15 cellular contexts compared by ENCODE assay signal in genomic region chr5:59525957-59526356, GRCh38.
DNase-seq lines count a peak whose midpoint lies in the region; ATAC-seq, FAIRE-seq and TF ChIP-seq lines count a peak whose summit lies in the region.
"Had no signal": no experiment of that assay in that cellular context is flagged by ENCODE, and none has a peak within 500 bp of the region (broad histone marks: within the 10 kb centered on the region; RNA-seq: fewer than 3 reads in every experiment).

No MANE protein-coding gene starts in this region.

- no peaks in the 10 kb centered on the region for H3K27me3 Mint-ChIP-seq in natural killer cell treated with Interleukin-12 subunit alpha and Interleukin-12 subunit beta and Interleukin-15 and Interleukin-18, amount 100 ng/mL, for 72 hours
- H3K27me3 Mint-ChIP-seq: CD4-positive, CD25-positive, alpha-beta regulatory T cell had no signal

- no TSS peak for BruUV-seq in PC-3 (replicated peaks; lab: Mats Ljungman, UMichigan)
- no TSS peak for BruUV-seq in endothelial cell of umbilical vein (replicated peaks; lab: Mats Ljungman, UMichigan)

- POLR2A ChIA-PET in PC-3 (lab: Charles Lee; ENCODE audit: unreplicated experiment): interaction anchor here (0.6 kb wide), 1 partner anchor 89 kb away, joined by 3 read pairs; no protein-coding TSS in a partner anchor
- POLR2A ChIA-PET in endothelial cell of umbilical vein (lab: Charles Lee): interaction anchor here (0.6 kb wide), 1 partner anchor 145 kb away, joined by 3 read pairs; no protein-coding TSS in a partner anchor

- H2AFZ ChIP-seq in PC-3 (ENCODE audit: low read length) (no peak overlapping the region), endothelial cell of umbilical vein (ENCODE audit: low read depth, low read length) (no peak overlapping the region)

- H3K79me2 ChIP-seq in PC-3 (ENCODE audit: low read length) (no peaks in the 10 kb centered on the region), endothelial cell of umbilical vein (ENCODE audit: control insufficient read depth, insufficient read depth, low read length) (no peaks in the 10 kb centered on the region)

- H3K27ac Mint-ChIP-seq in natural killer cell treated with Interleukin-12 subunit alpha and Interleukin-12 subunit beta and Interleukin-15 and Interleukin-18, amount 100 ng/mL, for 72 hours: peak overlapping the region; percentile 27 to 79
- H3K27ac Mint-ChIP-seq: CD4-positive, CD25-positive, alpha-beta regulatory T cell; WTC11 had no signal

- no peaks in the 10 kb centered on the region for H3K9me2 ChIP-seq in PC-3 (replicated peaks; ENCODE audit: low read length)

- CTCF ChIA-PET in PC-3 (lab: Charles Lee): interaction anchor here (0.5 to 1.1 kb wide), 4 partner anchors 20 to 1184 kb away, joined by 3 to 9 read pairs (median 4); no protein-coding TSS in a partner anchor
- CTCF ChIA-PET in endothelial cell of umbilical vein (lab: Charles Lee): interaction anchor here (0.6 to 3.4 kb wide), 13 partner anchors 8 to 275 kb away, joined by 3 to 13 read pairs (median 4); no protein-coding TSS in a partner anchor

- H3K4me3 Mint-ChIP-seq in natural killer cell treated with Interleukin-12 subunit alpha and Interleukin-12 subunit beta and Interleukin-15 and Interleukin-18, amount 100 ng/mL, for 72 hours: peak overlapping the region; percentile 52
- H3K4me3 Mint-ChIP-seq: CD4-positive, CD25-positive, alpha-beta regulatory T cell; WTC11 had no signal

- no peak overlapping the region for H3K4me2 ChIP-seq in PC-3 (ENCODE audit: low read length)
- peak overlapping the region; percentile 5 for H3K4me2 ChIP-seq in endothelial cell of umbilical vein (ENCODE audit: insufficient read depth, low read length)

- no peaks in the 10 kb centered on the region for H3F3A ChIP-seq in PC-3 (ENCODE audit: low read length, unreplicated experiment)

- dilution Hi-C loops in endothelial cell of umbilical vein (cut with MboI; ENCODE audit: extremely low pct_ligation_motif_present, low sequenced_read_pairs): no loop called here

- H3K36me3 Mint-ChIP-seq in natural killer cell treated with Interleukin-12 subunit alpha and Interleukin-12 subunit beta and Interleukin-15 and Interleukin-18, amount 100 ng/mL, for 72 hours: peaks cover 13% of the 10 kb centered on the region
- H3K36me3 Mint-ChIP-seq: CD4-positive, CD25-positive, alpha-beta regulatory T cell had no signal

- TF ChIP-seq CTCF in PC-3 (conservative IDR thresholded peaks at IDR 0.05; ENCODE audit: low read depth, low read length) (peak; percentile 18; the same call in 1 of the 2 replicates), endothelial cell of umbilical vein (IDR thresholded peaks at IDR 0.05; ENCODE audit: extremely low read depth in 1 of 2, insufficient read depth in 1 of 2, low read depth in 1 of 2, low read length in 2 of 2) (peak in 1 of 2 donors; percentile 7)

- TF ChIP-seq POLR2A in endothelial cell of umbilical vein (IDR thresholded peaks at IDR 0.05; ENCODE audit: low read depth, low read length): no peak

- peak; percentile 83 for FAIRE-seq in endothelial cell of umbilical vein (lab: Jason Lieb, UNC)

- intact Hi-C loops in PC-3 (cut with micrococcal nuclease): no loop called here
- intact Hi-C loops in endothelial cell of umbilical vein (cut with micrococcal nuclease): loop anchor here (1.0 to 5.0 kb wide), 4 partner anchors 8 to 136 kb away; no protein-coding TSS in a partner anchor

- peak; percentile 23 for DNase-seq in Daoy (ENCODE audit: low read depth)
- DNase-seq in PC-3: peak; percentile 49
- peak; percentile 63 for DNase-seq in endothelial cell of umbilical vein (ENCODE audit: low read depth, low spot score)
- DNase-seq in natural killer cell treated with Interleukin-12 subunit alpha and Interleukin-12 subunit beta and Interleukin-15 and Interleukin-18, amount 100 ng/mL, for 72 hours (ENCODE audit: low spot score): no peak
- no peak for DNase-seq in cerebellar cortex (ENCODE audit: low spot score)
- no peak for DNase-seq in amniotic stem cell (lab: John Stamatoyannopoulos, UW)
- DNase-seq: activated T-cell treated with anti-CD3 and anti-CD28 coated beads for 4 hours; aorta; CD4-positive, CD25-positive, alpha-beta regulatory T cell; Karpas-422; NCI-H187 treated with DMSO at 0.1 percent for 48 hours had no signal

- H3K4me1 ChIP-seq in PC-3 (ENCODE audit: insufficient read depth, low read length) (peaks cover 24% of the 10 kb centered on the region; the same call in 1 of the 2 replicates), endothelial cell of umbilical vein (ENCODE audit: control insufficient read depth, extremely low read depth, insufficient read depth, low read length) (peaks cover 33% of the 10 kb centered on the region)
- H3K4me1 ChIP-seq: prostate gland had no signal

- H3K27ac ChIP-seq in PC-3 (ENCODE audit: low read length) (no peak overlapping the region), endothelial cell of umbilical vein (ENCODE audit: insufficient read depth, low read depth, low read length) (peak overlapping the region; percentile 88)
- H3K27ac ChIP-seq: prostate gland had no signal

- peaks cover 9% of the 10 kb centered on the region for H3K9me3 Mint-ChIP-seq in natural killer cell treated with Interleukin-12 subunit alpha and Interleukin-12 subunit beta and Interleukin-15 and Interleukin-18, amount 100 ng/mL, for 72 hours

- H3K36me3 ChIP-seq in PC-3 (ENCODE audit: low read depth, low read length) (no peaks in the 10 kb centered on the region), endothelial cell of umbilical vein (ENCODE audit: control insufficient read depth in 2 of 2, extremely low read depth in 1 of 2, insufficient read depth in 2 of 2, low read length in 2 of 2) (no peaks in the 10 kb centered on the region)
- H3K36me3 ChIP-seq: prostate gland had no signal

- H3K9ac ChIP-seq in PC-3 (ENCODE audit: low read length): no peak overlapping the region
- H3K9ac ChIP-seq in endothelial cell of umbilical vein (replicated peaks; ENCODE audit: extremely low read depth, insufficient read depth, low read length): no peak overlapping the region

- peaks cover 16 to 20% of the 10 kb centered on the region in 2 donors for H3K4me1 Mint-ChIP-seq in natural killer cell treated with Interleukin-12 subunit alpha and Interleukin-12 subunit beta and Interleukin-15 and Interleukin-18, amount 100 ng/mL, for 72 hours (ENCODE audit: low read depth in 2 of 2)
- H3K4me1 Mint-ChIP-seq: CD4-positive, CD25-positive, alpha-beta regulatory T cell had no signal

- ATAC-seq in PC-3: peak; percentile 80
- peak; percentile 72 to 81 for ATAC-seq in natural killer cell treated with Interleukin-12 subunit alpha and Interleukin-12 subunit beta and Interleukin-15 and Interleukin-18, amount 100 ng/mL, for 72 hours
- no peak for ATAC-seq in HG03565 (IDR thresholded peaks at IDR 0.05; ENCODE audit: unreplicated experiment)
- no peak for ATAC-seq in activated CD4-positive, CD25-positive, alpha-beta regulatory T cell treated with anti-CD3 and anti-CD28 coated beads, Interleukin-2, amount 50 U/mL, for 24 hours
- ATAC-seq: WTC11 had no signal

- H3K27me3 ChIP-seq in PC-3 (ENCODE audit: low read length) (no peaks in the 10 kb centered on the region), endothelial cell of umbilical vein (ENCODE audit: control insufficient read depth in 2 of 2, insufficient read depth in 2 of 2, low read length in 2 of 2) (no peaks in the 10 kb centered on the region)

- no peaks in the 10 kb centered on the region for H3K9me3 ChIP-seq in PC-3 (ENCODE audit: low read length)
- no peaks in the 10 kb centered on the region for H3K9me3 ChIP-seq in endothelial cell of umbilical vein (replicated peaks; ENCODE audit: control insufficient read depth, insufficient read depth, low read length)
- H3K9me3 ChIP-seq: prostate gland had no signal

- H3K4me3 ChIP-seq in PC-3 (ENCODE audit: low read length) (no peak overlapping the region), endothelial cell of umbilical vein (replicated peaks in 1 of 3; ENCODE audit: insufficient read depth in 1 of 3, low read depth in 1 of 3, low read length in 3 of 3) (no peak overlapping the region)
- H3K4me3 ChIP-seq: prostate gland had no signal

- H4K20me1 ChIP-seq in PC-3 (ENCODE audit: low read length) (no peaks in the 10 kb centered on the region), endothelial cell of umbilical vein (replicated peaks; ENCODE audit: control insufficient read depth, extremely low read depth, insufficient read depth, low read length) (no peaks in the 10 kb centered on the region)

- H3K9me1 ChIP-seq in endothelial cell of umbilical vein (replicated peaks; ENCODE audit: control insufficient read depth, extremely low read depth, insufficient read depth, low read length): no peaks in the 10 kb centered on the region

TF ChIP-seq in endothelial cell of umbilical vein, 7 proteins besides CTCF, POLR2A, EP300 and RAD21:
- TF ChIP-seq GATA2 (IDR thresholded peaks at IDR 0.05; ENCODE audit: insufficient read depth, insufficient read length, low read depth, low read length) (peak; percentile 45), JUN (IDR thresholded peaks at IDR 0.05; ENCODE audit: borderline replicate concordance, insufficient read depth, insufficient read length, low read depth) (peak; percentile 65), MYC (IDR thresholded peaks at IDR 0.05; ENCODE audit: low read depth, low read length) (no peak), POLR2AphosphoS5 (IDR thresholded peaks at IDR 0.05; ENCODE audit: insufficient read depth, low read depth, low read length) (peak; percentile 74), EZH2 (IDR thresholded peaks at IDR 0.05; ENCODE audit: borderline replicate concordance, low read depth, low read length, severe bottlenecking) (no peak), FOS (IDR thresholded peaks at IDR 0.05; ENCODE audit: borderline replicate concordance, insufficient read depth, low read length) (peak; percentile 68)
- TF ChIP-seq, protein P1, sequence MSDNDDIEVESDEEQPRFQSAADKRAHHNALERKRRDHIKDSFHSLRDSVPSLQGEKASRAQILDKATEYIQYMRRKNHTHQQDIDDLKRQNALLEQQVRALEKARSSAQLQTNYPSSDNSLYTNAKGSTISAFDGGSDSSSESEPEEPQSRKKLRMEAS (IDR thresholded peaks at IDR 0.05; ENCODE audit: insufficient read depth, insufficient read length): no peak

Comparison
In these comparisons a context has a peak if more than half of its experiments do, and no peak if none do; other contexts are left out.
1. DNase-seq: peak in Daoy (single experiment), PC-3 (single experiment) and endothelial cell of umbilical vein (single experiment); none in natural killer cell treated with Interleukin-12 subunit alpha and Interleukin-12 subunit beta and Interleukin-15 and Interleukin-18, amount 100 ng/mL, for 72 hours (single experiment), cerebellar cortex (single experiment) and amniotic stem cell (single experiment).
2. ATAC-seq: peak in PC-3 (single experiment) and natural killer cell treated with Interleukin-12 subunit alpha and Interleukin-12 subunit beta and Interleukin-15 and Interleukin-18, amount 100 ng/mL, for 72 hours (2 of 2); none in HG03565 (single experiment) and activated CD4-positive, CD25-positive, alpha-beta regulatory T cell treated with anti-CD3 and anti-CD28 coated beads, Interleukin-2, amount 50 U/mL, for 24 hours (0 of 2).